Comparison of ENCODE assay signal across 8 cellular contexts in the genomic region with DNA sequence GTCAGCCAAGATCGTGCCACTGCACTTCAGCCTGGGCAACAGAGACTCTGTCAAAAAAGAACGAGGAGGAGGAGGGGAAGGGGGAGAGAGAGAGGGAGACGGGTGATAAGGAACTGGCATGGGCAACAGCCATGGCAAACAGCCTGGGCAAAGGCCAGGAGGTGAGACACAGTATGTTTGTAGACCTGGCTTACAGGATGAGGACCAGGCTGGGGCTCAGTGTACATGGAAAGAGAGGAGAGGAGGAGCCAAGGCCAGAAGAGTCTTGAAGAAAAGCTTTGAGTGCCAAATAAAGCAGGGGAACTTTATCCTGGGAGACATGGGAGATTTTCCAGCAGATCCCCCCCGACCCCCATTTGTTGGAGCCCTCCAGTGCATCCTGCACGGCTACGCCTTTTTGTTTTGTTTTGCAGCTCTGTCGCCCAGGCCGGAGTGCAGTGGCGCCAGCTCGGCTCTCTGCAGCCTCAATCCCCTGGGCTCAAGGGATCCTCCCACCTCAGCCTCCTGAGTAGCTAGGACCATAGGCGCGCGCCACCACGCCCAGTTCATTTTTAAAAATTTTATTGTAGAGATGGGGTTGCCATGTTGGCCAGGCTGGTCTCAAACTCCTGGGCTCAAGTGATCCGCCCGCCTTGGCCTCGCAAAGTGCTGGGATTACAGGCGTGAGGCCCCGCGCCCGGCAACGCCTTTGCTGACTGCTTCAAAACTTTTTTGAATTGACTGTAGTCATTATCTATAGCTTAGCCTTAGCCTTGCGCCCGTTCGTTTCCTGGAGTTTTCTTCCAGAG. TPM values are rescaled to one million over a fixed set of nuclear protein-coding genes. Genes with fewer than 3 reads are reported as not detected.
A peak's percentile ranks its signal among the peaks of the same experiment; 100 is the strongest.
DNase-seq lines count a peak whose midpoint lies in the region; ATAC-seq and TF ChIP-seq lines count a peak whose summit lies in the region.

No MANE protein-coding gene starts in this region.

- H3K27ac ChIP-seq in fibroblast of lung (ENCODE audit: insufficient read depth, low read length): peak overlapping the region; percentile 97

- peak overlapping the region; percentile 93 for H3K9ac ChIP-seq in fibroblast of lung (ENCODE audit: insufficient read depth, low read length)

- H3K79me2 ChIP-seq in fibroblast of lung (ENCODE audit: control insufficient read depth, insufficient read depth, low read length): peaks cover 35% of the 10 kb centered on the region

- TF ChIP-seq CTCF in fibroblast of lung (conservative IDR thresholded peaks at IDR 0.05 in 1 of 2, IDR thresholded peaks at IDR 0.05 in 1 of 2; ENCODE audit: low read depth in 1 of 2, low read length in 2 of 2) (no peak), osteocyte (IDR thresholded peaks at IDR 0.05) (no peak)

- no peak for ATAC-seq in HG03175 (IDR thresholded peaks at IDR 0.05; ENCODE audit: unreplicated experiment)
- no peak for ATAC-seq in HG02610 (IDR thresholded peaks at IDR 0.05; ENCODE audit: unreplicated experiment)
- no peak for ATAC-seq in GM19463 (IDR thresholded peaks at IDR 0.05; ENCODE audit: unreplicated experiment)

- H3K36me3 ChIP-seq in fibroblast of lung (ENCODE audit: control insufficient read depth, insufficient read depth, low read length): peaks cover 2% of the 10 kb centered on the region

- H3K9me3 ChIP-seq in fibroblast of lung (ENCODE audit: control insufficient read depth, insufficient read depth, low read depth, low read length): no peaks in the 10 kb centered on the region

- peak overlapping the region; percentile 63 for H2AFZ ChIP-seq in fibroblast of lung (ENCODE audit: low read length)

- DNase-seq in NCI-H2171 treated with DMSO at 0.1 percent for 48 hours (lab: John Stamatoyannopoulos, UW) (peak; percentile 50), NCI-H2171 (lab: John Stamatoyannopoulos, UW) (no peak), T follicular helper cell (ENCODE audit: low read depth) (peak; percentile 7), fibroblast of lung (ENCODE audit: low read depth in 2 of 2) (no peak), osteocyte (ENCODE audit: extremely low spot score, unreplicated experiment) (no peak)

- peak overlapping the region; percentile 59 to 87 (median 78) for H3K4me3 ChIP-seq in fibroblast of lung (replicated peaks in 1 of 4; ENCODE audit: control extremely low read depth in 1 of 4, insufficient read depth in 1 of 4, low read depth in 3 of 4, low read length in 4 of 4)

- no peaks in the 10 kb centered on the region for H3K9me3 Mint-ChIP-seq in osteocyte (ENCODE audit: unreplicated experiment)

- peaks cover 2% of the 10 kb centered on the region for H3K36me3 Mint-ChIP-seq in osteocyte (ENCODE audit: unreplicated experiment)

- peak overlapping the region; percentile 99 for H3K27ac Mint-ChIP-seq in osteocyte (ENCODE audit: unreplicated experiment)

- peak overlapping the region; percentile 90 for H3K4me2 ChIP-seq in fibroblast of lung (ENCODE audit: extremely low read depth, insufficient read depth, low read length)

- H3K4me3 Mint-ChIP-seq in osteocyte (ENCODE audit: unreplicated experiment): peak overlapping the region; percentile 89

- peaks cover 12% of the 10 kb centered on the region for H3K4me1 ChIP-seq in fibroblast of lung (ENCODE audit: control insufficient read depth, extremely low read depth, insufficient read depth, low read length)

- no peaks in the 10 kb centered on the region for H3K27me3 Mint-ChIP-seq in osteocyte (ENCODE audit: unreplicated experiment)

- no peaks in the 10 kb centered on the region for H3K27me3 ChIP-seq in fibroblast of lung (ENCODE audit: control insufficient read depth, insufficient read depth, low read length)

- peaks cover 37% of the 10 kb centered on the region for H3K4me1 Mint-ChIP-seq in osteocyte (ENCODE audit: unreplicated experiment)

- H4K20me1 ChIP-seq in fibroblast of lung (ENCODE audit: control insufficient read depth, extremely low read depth, insufficient read depth, low read length): peaks cover 2% of the 10 kb centered on the region

RNA-seq across cellular contexts. Expression of a gene that starts 1.2 kb away (rescaled TPM):
- total RNA-seq in fibroblast of lung: 93.7 and 103 TPM in 2 replicates
- polyA plus RNA-seq in fibroblast of lung: 67.7 and 70.3 TPM in 2 replicates
- 42.8 and 48.0 TPM in 2 replicates for polyA plus RNA-seq in fibroblast of lung (2012)
- polyA minus RNA-seq in fibroblast of lung (ENCODE audit: low replicate concordance): 127 and 143 TPM in 2 replicates
- 89.4 and 95.9 TPM in 2 replicates for total RNA-seq in osteocyte

RNA-seq across cellular contexts. Expression of a gene that starts 43.1 kb away (rescaled TPM):
- total RNA-seq in fibroblast of lung (25.4 and 32.2 TPM in 2 replicates), osteocyte (43.7 and 45.0 TPM in 2 replicates)
- polyA plus RNA-seq in fibroblast of lung: 15.1 and 21.1 TPM in 2 replicates
- 19.6 and 25.9 TPM in 2 replicates for polyA plus RNA-seq in fibroblast of lung (2012)
- 45.1 and 47.2 TPM in 2 replicates for polyA minus RNA-seq in fibroblast of lung (ENCODE audit: low replicate concordance)

Comparison
In these comparisons a context has a peak if more than half of its experiments do, and no peak if none do; other contexts are left out.
1. DNase-seq: peak in NCI-H2171 treated with DMSO at 0.1 percent for 48 hours (single experiment) and T follicular helper cell (single experiment); none in NCI-H2171 (single experiment), fibroblast of lung (0 of 2) and osteocyte (single experiment).